In genomic region chr20:4065405-4065841, GRCh38 we compare ENCODE assay signal across 11 cellular contexts. TPM values are rescaled to one million over a fixed set of nuclear protein-coding genes. Genes with fewer than 3 reads are reported as not detected.
A peak's percentile ranks its signal among the peaks of the same experiment; 100 is the strongest.
DNase-seq lines count a peak whose midpoint lies in the region; TF ChIP-seq lines count a peak whose summit lies in the region.
"Had no signal": no experiment of that assay in that cellular context is flagged by ENCODE, and none has a peak within 500 bp of the region (broad histone marks: within the 10 kb centered on the region; RNA-seq: fewer than 3 reads in every experiment).

No MANE protein-coding gene starts in this region.

- H3K9me3 Mint-ChIP-seq in mesothelial cell of epicardium: peaks cover 3% of the 10 kb centered on the region

- H3K27ac ChIP-seq in ACC112 (ENCODE audit: low read depth, low read length): peak overlapping the region; percentile 99
- peak overlapping the region; percentile 74 to 89 for H3K27ac ChIP-seq in breast epithelium

- TF ChIP-seq CTCF in breast epithelium (IDR thresholded peaks at IDR 0.05) (no peak), mesothelial cell of epicardium (IDR thresholded peaks at IDR 0.05; ENCODE audit: unreplicated experiment) (no peak)

- H3K36me3 ChIP-seq in ACC112 (ENCODE audit: insufficient read depth, low read length) (no peaks in the 10 kb centered on the region), breast epithelium (no peaks in the 10 kb centered on the region)
- H3K36me3 ChIP-seq: HAP-1, pancreas had no signal

- H2AFZ ChIP-seq in ACC112 (ENCODE audit: low read length, unreplicated experiment): no peak overlapping the region

- H3K79me2 ChIP-seq in ACC112 (ENCODE audit: control insufficient read depth, insufficient read depth, low read length, unreplicated experiment): no peaks in the 10 kb centered on the region

- intact Hi-C loops in breast epithelium (cut with DNase I; ENCODE audit: low total_unique reads): no loop called here

- no peaks in the 10 kb centered on the region for H3K27me3 Mint-ChIP-seq in mesothelial cell of epicardium (ENCODE audit: low read depth)

- H3K4me3 Mint-ChIP-seq in mesothelial cell of epicardium: no peak overlapping the region

- peak; percentile 47 for DNase-seq in M059J (ENCODE audit: low read depth)
- no peak for DNase-seq in breast epithelium (ENCODE audit: low spot score in 2 of 2)
- no peak for DNase-seq in mesothelial cell of epicardium (ENCODE audit: low spot score in 2 of 2, unreplicated experiment in 2 of 2)
- DNase-seq in NCI-H510A (lab: John Stamatoyannopoulos, UW): no peak
- DNase-seq in effector CD8-positive, alpha-beta T cell (lab: John Stamatoyannopoulos, UW): no peak
- DNase-seq in midbrain (lab: John Stamatoyannopoulos, UW): no peak
- no peak for DNase-seq in NCI-H146 (lab: John Stamatoyannopoulos, UW)
- DNase-seq: NCI-H774 had no signal

- peaks cover 69% of the 10 kb centered on the region for H3K4me1 Mint-ChIP-seq in mesothelial cell of epicardium

- TF ChIP-seq POLR2A in breast epithelium (IDR thresholded peaks at IDR 0.05): no peak

- no peaks in the 10 kb centered on the region for H3K9me3 ChIP-seq in breast epithelium
- H3K9me3 ChIP-seq: HAP-1, pancreas had no signal

- H3K4me1 ChIP-seq in ACC112 (ENCODE audit: control insufficient read depth, insufficient read depth, low read length, unreplicated experiment) (peaks cover 69% of the 10 kb centered on the region), breast epithelium (peaks cover 7% of the 10 kb centered on the region in 2 donors)
- H3K4me1 ChIP-seq: HAP-1 had no signal

- H3K36me3 Mint-ChIP-seq in mesothelial cell of epicardium: peaks cover 2% of the 10 kb centered on the region

- H3K4me3 ChIP-seq in ACC112 (ENCODE audit: low read depth, low read length) (peak overlapping the region; percentile 63), breast epithelium (no peak overlapping the region)
- H3K4me3 ChIP-seq: HAP-1, pancreas had no signal

- peak overlapping the region; percentile 94 for H3K27ac Mint-ChIP-seq in mesothelial cell of epicardium

- H3K27me3 ChIP-seq in ACC112 (ENCODE audit: insufficient read depth, low read length) (no peaks in the 10 kb centered on the region), breast epithelium (no peaks in the 10 kb centered on the region)
- H3K27me3 ChIP-seq: pancreas had no signal

RNA-seq across cellular contexts. Expression of gene RNF24, which starts 50.1 kb away (rescaled TPM):
- 21.3 and 41.6 TPM in 2 replicates for total RNA-seq in M059J (2014; rRNA removed; shearing (Covaris generic))
- 10 to 100 TPM in 2 of 3 donors, 1 to 10 TPM in 1; 8.8 to 27.2 (median 22.0) TPM for total RNA-seq in breast epithelium
- 45.5 to 50.6 TPM (median 47.0 TPM) in 3 replicates for total RNA-seq in mesothelial cell of epicardium
